ENCODE assay signal across 9 cellular contexts in the genomic region with DNA sequence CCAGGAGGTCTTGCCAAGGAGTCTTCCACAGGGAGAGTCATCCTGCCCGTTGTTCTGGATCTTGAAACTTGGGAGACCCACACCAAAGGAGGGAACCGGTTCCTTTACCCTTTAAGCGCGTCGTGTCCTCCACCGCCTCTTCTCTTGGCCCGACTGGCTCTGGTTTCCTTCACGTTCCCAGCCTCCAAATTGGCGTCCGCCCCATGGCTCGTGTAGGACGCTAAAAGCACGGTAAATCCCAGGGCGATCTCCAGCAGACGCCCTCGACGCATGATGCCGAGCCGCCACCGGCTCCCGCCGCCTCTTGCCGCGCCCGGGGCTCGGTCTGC. TPM values are rescaled to one million over a fixed set of nuclear protein-coding genes. Genes with fewer than 3 reads are reported as not detected.
DNase-seq lines count a peak whose midpoint lies in the region; ATAC-seq and TF ChIP-seq lines count a peak whose summit lies in the region.
"Had no signal": no experiment of that assay in that cellular context is flagged by ENCODE, and none has a peak within 500 bp of the region (broad histone marks: within the 10 kb centered on the region; RNA-seq: fewer than 3 reads in every experiment).

No MANE protein-coding gene starts in this region.

- H3K36me3 ChIP-seq in OCI-LY3 (replicated peaks; ENCODE audit: low read depth, low read length): no peaks in the 10 kb centered on the region
- H3K36me3 ChIP-seq in ovary: no peaks in the 10 kb centered on the region
- H3K36me3 ChIP-seq in effector memory CD4-positive, alpha-beta T cell (ENCODE audit: control insufficient read depth, insufficient read depth, low read length): no peaks in the 10 kb centered on the region

- H3K4me1 ChIP-seq in OCI-LY3 (ENCODE audit: low read length): peaks cover 7% of the 10 kb centered on the region
- peaks cover 5% of the 10 kb centered on the region for H3K4me1 ChIP-seq in ovary (ENCODE audit: insufficient read depth)
- H3K4me1 ChIP-seq in effector memory CD4-positive, alpha-beta T cell (ENCODE audit: control insufficient read depth, insufficient read depth, low read length, poor library complexity, severe bottlenecking): no peaks in the 10 kb centered on the region

- 0 to 1% (median 1%) methylated on average over 25 to 26 of the region's 26 CpGs for WGBS in ovary, 3 donors

- DNase-seq in T-helper 2 cell treated with Interferon-gamma antibody and Interleukin-4, amounts not matched to agents 5 μg/mL and 100 μg/mL, for 36 hours (ENCODE audit: low spot score): no peak
- DNase-seq in T-helper 2 cell (no peak), fibroblast of peridontal ligament (ENCODE audit: extremely low read depth) (peak; percentile 38), ovary (peak in 3 of 5 donors; percentile 39 to 67 (median 40)), SW 1271 (lab: John Stamatoyannopoulos, UW) (no peak)
- no peak for DNase-seq in effector memory CD4-positive, alpha-beta T cell

- H3K4me3 ChIP-seq in OCI-LY3 (ENCODE audit: low read length) (peak overlapping the region; percentile 88), ovary (peak overlapping the region; percentile 93)
- no peak overlapping the region for H3K4me3 ChIP-seq in effector memory CD4-positive, alpha-beta T cell (ENCODE audit: insufficient read depth, low read depth, low read length, poor library complexity, severe bottlenecking)

- no peaks in the 10 kb centered on the region for H3K36me3 Mint-ChIP-seq in T-helper 2 cell treated with Interferon-gamma antibody and Interleukin-4, amounts not matched to agents 5 μg/mL and 100 μg/mL, for 36 hours (ENCODE audit: low read depth)
- H3K36me3 Mint-ChIP-seq: CD4-positive, CD25-positive, alpha-beta regulatory T cell had no signal

- no peaks in the 10 kb centered on the region for H3K4me1 Mint-ChIP-seq in T-helper 2 cell treated with Interferon-gamma antibody and Interleukin-4, amounts not matched to agents 5 μg/mL and 100 μg/mL, for 36 hours (ENCODE audit: low read depth)

- H3K4me2 ChIP-seq in OCI-LY3 (ENCODE audit: low read length): peak overlapping the region; percentile 100

- peaks cover 62% of the 10 kb centered on the region for H3K27me3 Mint-ChIP-seq in T-helper 2 cell treated with Interferon-gamma antibody and Interleukin-4, amounts not matched to agents 5 μg/mL and 100 μg/mL, for 36 hours (ENCODE audit: low read depth)

- H3K27ac ChIP-seq in OCI-LY3 (ENCODE audit: low read length) (no peak overlapping the region), ovary (peak overlapping the region; percentile 74 to 86)
- H3K27ac ChIP-seq in effector memory CD4-positive, alpha-beta T cell (ENCODE audit: insufficient read depth, low read length, poor library complexity, severe bottlenecking): no peak overlapping the region

- peak overlapping the region; percentile 61 for H3K9ac ChIP-seq in OCI-LY3 (ENCODE audit: low read length)

- TF ChIP-seq EP300 in ovary (IDR thresholded peaks at IDR 0.05): no peak

- ATAC-seq in GM18519 (IDR thresholded peaks at IDR 0.05; ENCODE audit: low FRiP score, unreplicated experiment): no peak

- intact Hi-C loops in ovary (cut with DNase I): loop anchor here in 3 of 4 donors (5.0 to 10.0 kb wide), 5 partner anchors 110 to 287 kb away; no protein-coding TSS in a partner anchor

- no peaks in the 10 kb centered on the region for H3K9me3 Mint-ChIP-seq in T-helper 2 cell treated with Interferon-gamma antibody and Interleukin-4, amounts not matched to agents 5 μg/mL and 100 μg/mL, for 36 hours
- H3K9me3 Mint-ChIP-seq: CD4-positive, CD25-positive, alpha-beta regulatory T cell had no signal

- H4K20me1 ChIP-seq in OCI-LY3 (ENCODE audit: insufficient read depth, low read length): no peaks in the 10 kb centered on the region

- H3K27ac Mint-ChIP-seq in T-helper 2 cell treated with Interferon-gamma antibody and Interleukin-4, amounts not matched to agents 5 μg/mL and 100 μg/mL, for 36 hours: no peak overlapping the region
- H3K27ac Mint-ChIP-seq: CD4-positive, CD25-positive, alpha-beta regulatory T cell had no signal

- no peak for TF ChIP-seq POLR2A in ovary (IDR thresholded peaks at IDR 0.05)

- H3K79me2 ChIP-seq in OCI-LY3 (ENCODE audit: low read length): no peaks in the 10 kb centered on the region

- H3K4me3 Mint-ChIP-seq in T-helper 2 cell treated with Interferon-gamma antibody and Interleukin-4, amounts not matched to agents 5 μg/mL and 100 μg/mL, for 36 hours: peak overlapping the region; percentile 37

- TF ChIP-seq CTCF in OCI-LY3 (IDR thresholded peaks at IDR 0.05; ENCODE audit: low read depth, low read length) (no peak), ovary (IDR thresholded peaks at IDR 0.05) (no peak)

- H3K9me3 ChIP-seq in OCI-LY3 (ENCODE audit: insufficient read depth, low read length) (no peaks in the 10 kb centered on the region), ovary (no peaks in the 10 kb centered on the region)
- no peaks in the 10 kb centered on the region for H3K9me3 ChIP-seq in effector memory CD4-positive, alpha-beta T cell (ENCODE audit: control insufficient read depth, low read length)

- H2AFZ ChIP-seq in OCI-LY3 (ENCODE audit: low read depth, low read length): peak overlapping the region; percentile 69

- peaks cover 12% of the 10 kb centered on the region for H3K27me3 ChIP-seq in OCI-LY3 (ENCODE audit: low read depth, low read length)
- no peaks in the 10 kb centered on the region for H3K27me3 ChIP-seq in ovary
- no peaks in the 10 kb centered on the region for H3K27me3 ChIP-seq in effector memory CD4-positive, alpha-beta T cell (replicated peaks; ENCODE audit: control insufficient read depth, insufficient read depth, low read length, poor library complexity, severe bottlenecking)

RNA-seq across cellular contexts. Expression of a gene that starts 1.0 kb away (rescaled TPM):
- total RNA-seq in ovary: 100 to 1,000 TPM in 3 of 7 donors, 10 to 100 TPM in 4; 62.5 to 143 (median 97.4) TPM
- 100 to 1,000 TPM in 1 of 2 donors, 10 to 100 TPM in 1; 82.2 to 159 TPM for polyA plus RNA-seq in ovary
- polyA plus RNA-seq: CD4-positive, CD25-positive, alpha-beta regulatory T cell had no signal

Comparison
In these comparisons a context has a peak if more than half of its experiments do, and no peak if none do; other contexts are left out.
1. DNase-seq: peak in fibroblast of peridontal ligament (single experiment) and ovary (3 of 5); none in T-helper 2 cell treated with Interferon-gamma antibody and Interleukin-4, amounts not matched to agents 5 μg/mL and 100 μg/mL, for 36 hours (single experiment), T-helper 2 cell (0 of 5), SW 1271 (0 of 2) and effector memory CD4-positive, alpha-beta T cell (0 of 3).
2. H3K27ac ChIP-seq: peak in ovary (2 of 2); none in OCI-LY3 (single experiment) and effector memory CD4-positive, alpha-beta T cell (single experiment).